In genomic region chr3:141000027-141000663, GRCh38 we compare ENCODE assay signal across 8 cellular contexts. TPM values are rescaled to one million over a fixed set of nuclear protein-coding genes. Genes with fewer than 3 reads are reported as not detected.
DNase-seq lines count a peak whose midpoint lies in the region; ATAC-seq and TF ChIP-seq lines count a peak whose summit lies in the region.

No MANE protein-coding gene starts in this region.

- H3K27ac Mint-ChIP-seq in MCF 10A (ENCODE audit: low read depth, unreplicated experiment) = no peak overlapping the region

- intact Hi-C loops in MCF 10A (cut with micrococcal nuclease) = loop anchor here (1.0 kb wide), 2 partner anchors 105 to 192 kb away; no protein-coding TSS in a partner anchor

- H3K36me3 Mint-ChIP-seq in MCF 10A (ENCODE audit: insufficient read depth, unreplicated experiment) = no peaks in the 10 kb centered on the region

- TF ChIP-seq CTCF in MCF 10A (IDR thresholded peaks at IDR 0.05; ENCODE audit: unreplicated experiment) = peak; percentile 55

- BruUV-seq in MCF 10A (replicated peaks; lab: Mats Ljungman, UMichigan) = no TSS peak

- no peaks in the 10 kb centered on the region for H3K9me3 Mint-ChIP-seq in MCF 10A (ENCODE audit: unreplicated experiment)

- DNase-seq in D341Med (ENCODE audit: low spot score) (peak; percentile 80), M059J (ENCODE audit: low read depth) (peak; percentile 62), SKM-1 (lab: John Stamatoyannopoulos, UW; ENCODE audit: unreplicated experiment) (peak; percentile 23), MCF 10A (ENCODE audit: unreplicated experiment) (peak; percentile 64), iPS-NIHi7 (ENCODE audit: extremely low spot score) (peak; percentile 85)
- DNase-seq in stimulated activated CD4-positive, alpha-beta T cell treated with anti-CD3 and anti-CD28 coated beads, Interleukin-12 subunit alpha, Interleukin-12 subunit beta, amount 100 ng/mL, for 48 hours (ENCODE audit: low read depth in 2 of 3, low spot score in 1 of 3) = peak; percentile 11 to 26 (median 15)

- no peaks in the 10 kb centered on the region for H3K27me3 Mint-ChIP-seq in MCF 10A (ENCODE audit: insufficient read depth, unreplicated experiment)

- peaks cover 5% of the 10 kb centered on the region for H3K4me1 Mint-ChIP-seq in MCF 10A (ENCODE audit: insufficient read depth, unreplicated experiment)

- POLR2A ChIA-PET in MCF 10A (lab: Yijun Ruan, JAX) = interaction anchor here (1.0 to 1.4 kb wide), 2 partner anchors 58 to 192 kb away, joined by 3 read pairs; partner anchors contain the start of gene SLC25A36

- peak; percentile 65 for ATAC-seq in GM21529 (IDR thresholded peaks at IDR 0.05; ENCODE audit: unreplicated experiment)
- ATAC-seq in HG03196 (IDR thresholded peaks at IDR 0.05; ENCODE audit: unreplicated experiment) = no peak

- no peak overlapping the region for H3K4me3 Mint-ChIP-seq in MCF 10A (ENCODE audit: unreplicated experiment)

- CTCF ChIA-PET in MCF 10A (lab: Yijun Ruan, JAX) = interaction anchor here (0.6 to 5.7 kb wide), 55 partner anchors 9 to 1465 kb away, joined by 3 to 129 read pairs (median 4); no protein-coding TSS in a partner anchor

RNA-seq across cellular contexts. Expression of gene SPSB4, which starts 51.0 kb away (rescaled TPM):
- 0.02 TPM in 1 of 2 replicates, not detected in the other for total RNA-seq in M059J (2014; rRNA removed; shearing (Covaris generic))
- total RNA-seq in MCF 10A (2022) = not detected in 2 replicates

RNA-seq across cellular contexts. Expression of gene SLC25A36, which starts 58.5 kb away (rescaled TPM):
- 44.5 and 47.7 TPM in 2 replicates for total RNA-seq in M059J (2014; rRNA removed; shearing (Covaris generic))
- 71.2 and 75.0 TPM in 2 replicates for total RNA-seq in MCF 10A (2022)

Comparison
In these comparisons a context has a peak if more than half of its experiments do, and no peak if none do; other contexts are left out.
1. DNase-seq: peak in every context shown above with its lines; median percentile 85 in iPS-NIHi7; 80 in D341Med; 64 in MCF 10A; 62 in M059J; 23 in SKM-1; 15 in stimulated activated CD4-positive, alpha-beta T cell treated with anti-CD3 and anti-CD28 coated beads, Interleukin-12 subunit alpha, Interleukin-12 subunit beta, amount 100 ng/mL, for 48 hours.